In the genomic region with DNA sequence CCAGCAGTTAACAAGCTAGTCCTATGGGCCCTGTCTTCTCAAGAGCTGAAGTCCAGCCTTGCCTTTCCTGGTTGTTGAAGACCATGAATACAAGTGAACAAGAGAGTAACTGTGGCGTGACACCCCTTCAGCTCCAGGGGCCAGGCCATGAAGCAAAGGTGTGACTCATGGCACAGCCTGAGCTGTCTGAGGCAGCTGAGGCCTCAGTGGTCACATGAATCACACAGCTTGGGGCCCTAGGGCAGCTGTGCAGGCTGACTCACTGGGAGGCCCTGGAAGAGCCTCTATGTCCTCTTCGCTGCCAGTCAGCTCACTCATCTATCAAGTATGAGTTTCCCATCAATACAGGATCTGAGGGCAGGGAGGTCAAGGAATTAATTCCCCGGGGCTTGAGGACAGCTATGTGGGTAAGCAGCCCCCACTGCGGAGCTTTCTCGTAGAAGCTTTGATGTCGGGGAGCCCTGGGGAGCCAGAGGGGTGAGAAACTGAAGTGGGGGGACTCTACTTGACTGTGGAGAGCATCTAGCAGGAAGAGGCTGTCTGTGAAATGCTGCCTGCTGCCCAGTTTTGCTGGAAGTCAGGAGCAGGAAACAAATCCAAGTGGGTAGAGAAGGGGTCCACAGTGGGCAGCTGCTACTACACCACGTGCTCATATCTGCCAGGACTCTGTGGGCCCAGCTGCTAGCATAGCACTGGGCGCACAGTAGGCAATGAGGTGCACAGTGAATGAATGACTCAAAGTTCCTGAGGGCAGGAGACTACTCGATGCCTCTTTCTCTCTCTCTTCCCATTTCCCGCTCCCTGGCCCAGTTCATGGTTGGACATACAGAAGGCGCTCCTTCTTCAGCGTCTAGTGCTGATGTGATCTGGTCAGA, we compare ENCODE assay signal across 8 cellular contexts. TPM values are rescaled to one million over a fixed set of nuclear protein-coding genes. Genes with fewer than 3 reads are reported as not detected.
DNase-seq lines count a peak whose midpoint lies in the region; ATAC-seq and TF ChIP-seq lines count a peak whose summit lies in the region.
"Had no signal": no experiment of that assay in that cellular context is flagged by ENCODE, and none has a peak within 500 bp of the region (broad histone marks: within the 10 kb centered on the region; RNA-seq: fewer than 3 reads in every experiment).

No MANE protein-coding gene starts in this region.

- H3K27ac Mint-ChIP-seq in activated B cell treated with CpG ODN at 0.5 μM for 24 hours, result peak overlapping the region; percentile 41

- CTCF ChIA-PET in activated B cell treated with CpG ODN at 0.5 μM for 24 hours (lab: Charles Lee), result interaction anchor here (0.9 to 1.9 kb wide), 4 partner anchors 11 to 141 kb away, joined by 3 to 5 read pairs (median 4); no protein-coding TSS in a partner anchor

- H2AFZ ChIP-seq in trophoblast cell (ENCODE audit: insufficient read depth, low read length, poor library complexity), result no peak overlapping the region

- peaks cover 27% of the 10 kb centered on the region in 2 experiments for H3K4me1 ChIP-seq in trophoblast cell (ENCODE audit: control insufficient read depth in 1 of 2, insufficient read depth in 2 of 2, low read length in 2 of 2)

- no peaks in the 10 kb centered on the region for H3K9me3 Mint-ChIP-seq in activated B cell treated with CpG ODN at 0.5 μM for 24 hours

- no peaks in the 10 kb centered on the region for H3K36me3 ChIP-seq in trophoblast cell (ENCODE audit: control insufficient read depth in 1 of 2, insufficient read depth in 2 of 2, low read length in 2 of 2)

- H4K8ac ChIP-seq in trophoblast cell (ENCODE audit: low read depth, low read length), result peak overlapping the region; percentile 12

- no peak overlapping the region for H3K4me3 ChIP-seq in coronary artery
- H3K4me3 ChIP-seq in trophoblast cell (ENCODE audit: low read depth, low read length), result no peak overlapping the region
- H3K4me3 ChIP-seq: SK-N-MC had no signal

- H4K12ac ChIP-seq in trophoblast cell (ENCODE audit: low read depth, low read length), result no peak overlapping the region

- H3K4me2 ChIP-seq in trophoblast cell (ENCODE audit: low read length), result peak overlapping the region; percentile 20

- no peak overlapping the region for H3K4me3 Mint-ChIP-seq in activated B cell treated with CpG ODN at 0.5 μM for 24 hours

- H3K9ac ChIP-seq in trophoblast cell (ENCODE audit: low read length), result no peak overlapping the region

- POLR2A ChIA-PET in activated B cell treated with CpG ODN at 0.5 μM for 24 hours (lab: Charles Lee), result interaction anchor here (0.6 to 1.7 kb wide), 5 partner anchors 28 to 863 kb away, joined by 3 to 7 read pairs (median 3); a partner anchor contains a TSS

- no peak overlapping the region for H3K4ac ChIP-seq in trophoblast cell (ENCODE audit: low read depth, low read length)

- H3K4me1 Mint-ChIP-seq in activated B cell treated with CpG ODN at 0.5 μM for 24 hours, result peaks cover 11% of the 10 kb centered on the region

- no peaks in the 10 kb centered on the region for H3K27me3 ChIP-seq in trophoblast cell (ENCODE audit: insufficient read depth, low read length)

- intact Hi-C loops in activated B cell treated with CpG ODN at 0.5 μM for 24 hours (cut with micrococcal nuclease), result no loop called here

- no peaks in the 10 kb centered on the region for H3K27me3 Mint-ChIP-seq in activated B cell treated with CpG ODN at 0.5 μM for 24 hours

- peak overlapping the region; percentile 16 for H3K14ac ChIP-seq in trophoblast cell (ENCODE audit: low read length)

- H3K79me2 ChIP-seq in trophoblast cell (ENCODE audit: control insufficient read depth, insufficient read depth, low read length, poor library complexity), result no peaks in the 10 kb centered on the region

- H2BK120ac ChIP-seq in trophoblast cell (ENCODE audit: insufficient read depth, low read length, poor library complexity), result peak overlapping the region; percentile 8

- TF ChIP-seq CTCF in activated B cell treated with CpG ODN at 0.5 μM for 24 hours (IDR thresholded peaks at IDR 0.05) (no peak), coronary artery (IDR thresholded peaks at IDR 0.05) (no peak)

- peak overlapping the region; percentile 35 to 87 for H3K27ac ChIP-seq in coronary artery
- H3K27ac ChIP-seq in trophoblast cell (ENCODE audit: low read depth, low read length), result peak overlapping the region; percentile 49
- H3K27ac ChIP-seq: SK-N-MC had no signal

- H2BK12ac ChIP-seq in trophoblast cell (ENCODE audit: low read length), result peak overlapping the region; percentile 7

- H3K36me3 Mint-ChIP-seq in activated B cell treated with CpG ODN at 0.5 μM for 24 hours (ENCODE audit: low read depth), result peaks cover 28% of the 10 kb centered on the region

- WGBS in trophoblast cell (ENCODE audit: extremely low coverage, insufficient coverage, insufficient read length), result no CpG with 5 or more reads among the region's 12 CpGs

- peaks cover 12% of the 10 kb centered on the region for H3K79me1 ChIP-seq in trophoblast cell (ENCODE audit: low read length)

- no peak overlapping the region for H3K23ac ChIP-seq in trophoblast cell (ENCODE audit: low read length)

- peak; percentile 89 for DNase-seq in HT-29 (ENCODE audit: low spot score)
- no peak for DNase-seq in activated B cell treated with CpG ODN at 0.5 μM for 24 hours
- DNase-seq in coronary artery (ENCODE audit: low spot score), result no peak
- peak; percentile 96 to 98 for DNase-seq in trophoblast cell
- DNase-seq in 8988T, result no peak
- no peak for DNase-seq in DMS79 (lab: John Stamatoyannopoulos, UW)

- peak overlapping the region; percentile 5 for H3K18ac ChIP-seq in trophoblast cell (ENCODE audit: low read length)

- peak overlapping the region; percentile 2 for H2AK5ac ChIP-seq in trophoblast cell (ENCODE audit: low read length)

- H2BK5ac ChIP-seq in trophoblast cell (ENCODE audit: low read depth, low read length, poor library complexity), result peak overlapping the region; percentile 28

- H4K91ac ChIP-seq in trophoblast cell (ENCODE audit: low read depth, low read length), result peak overlapping the region; percentile 52

- peak; percentile 72 for ATAC-seq in activated B cell treated with CpG ODN at 0.5 μM for 24 hours (ENCODE audit: low read depth)
- ATAC-seq in GM19452 (IDR thresholded peaks at IDR 0.05; ENCODE audit: unreplicated experiment), result no peak

- H3K9me3 ChIP-seq in trophoblast cell (ENCODE audit: insufficient read depth, low read depth, low read length), result peaks cover 2% of the 10 kb centered on the region

RNA-seq across cellular contexts. Expression of a gene that starts 13.7 kb away (rescaled TPM):
- 0.37 and 0.81 TPM in 2 replicates for total RNA-seq in HT-29 (2014; rRNA removed; shearing (Covaris generic))
- not detected in 2 replicates for total RNA-seq in activated B cell treated with CpG ODN at 0.5 μM for 24 hours
- polyA plus RNA-seq in trophoblast cell (2013), result 0.01 TPM in 2 replicates

RNA-seq across cellular contexts. Expression of a gene that starts 21.3 kb away (rescaled TPM):
- total RNA-seq in HT-29 (2014; rRNA removed; shearing (Covaris generic)), result 508 and 511 TPM in 2 replicates
- 137 and 148 TPM in 2 replicates for total RNA-seq in activated B cell treated with CpG ODN at 0.5 μM for 24 hours
- polyA plus RNA-seq in trophoblast cell (2013), result 91.0 and 92.3 TPM in 2 replicates

RNA-seq across cellular contexts. Expression of a gene that starts 28.0 kb away (rescaled TPM):
- total RNA-seq in HT-29 (2014; rRNA removed; shearing (Covaris generic)), result 31.6 and 40.1 TPM in 2 replicates
- total RNA-seq in activated B cell treated with CpG ODN at 0.5 μM for 24 hours, result 39.2 and 47.9 TPM in 2 replicates
- polyA plus RNA-seq in trophoblast cell (2013), result 76.2 and 79.4 TPM in 2 replicates

Comparison
In these comparisons a context has a peak if more than half of its experiments do, and no peak if none do; other contexts are left out.
1. DNase-seq: peak in HT-29 (single experiment) and trophoblast cell (2 of 2); none in activated B cell treated with CpG ODN at 0.5 μM for 24 hours (single experiment), coronary artery (single experiment), 8988T (single experiment) and DMS79 (single experiment).